In the genomic region with DNA sequence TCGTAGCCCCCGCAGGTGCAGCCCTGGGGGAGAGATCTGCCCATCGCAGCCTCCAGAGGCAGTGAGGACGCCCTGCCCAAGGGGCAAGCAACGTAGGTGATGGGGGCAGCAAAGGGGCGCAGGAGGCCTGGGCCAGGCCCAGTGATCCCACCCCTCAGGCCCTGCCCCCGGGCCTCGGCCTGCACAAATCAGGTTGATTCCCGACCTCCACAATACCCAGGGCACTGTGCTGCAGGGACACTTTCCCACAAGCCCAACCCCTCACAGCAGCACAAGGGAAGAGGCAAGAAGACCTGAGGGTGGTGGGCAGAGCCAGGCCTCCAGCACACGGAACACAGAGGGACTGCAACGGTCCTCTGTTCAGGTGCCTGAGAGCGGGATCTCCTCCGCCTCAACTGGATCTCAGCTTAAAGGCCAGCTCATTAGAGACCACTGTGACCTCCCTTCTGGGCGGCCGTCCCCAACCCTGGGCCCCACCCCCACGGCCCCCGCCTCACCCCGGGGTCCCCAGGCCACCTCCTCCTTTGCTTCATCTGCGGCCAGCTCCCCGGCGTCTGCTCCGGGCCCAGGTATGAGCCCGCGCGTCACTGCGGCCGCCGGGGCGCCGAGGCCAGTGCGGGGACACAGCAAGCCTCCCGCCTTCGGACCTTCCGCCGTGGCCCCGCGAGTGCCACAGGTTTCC, we compare ENCODE assay signal across 8 cellular contexts. TPM values are rescaled to one million over a fixed set of nuclear protein-coding genes. Genes with fewer than 3 reads are reported as not detected.
A peak's percentile ranks its signal among the peaks of the same experiment; 100 is the strongest.
DNase-seq lines count a peak whose midpoint lies in the region; ATAC-seq and TF ChIP-seq lines count a peak whose summit lies in the region.

No MANE protein-coding gene starts in this region.

- TF ChIP-seq EP300 in stomach (IDR thresholded peaks at IDR 0.05): no peak

- peak overlapping the region; percentile 84 for H4K5ac ChIP-seq in IMR-90 (ENCODE audit: low read depth, low read length)

- CTCF ChIA-PET in IMR-90 (lab: Yijun Ruan, JAX): interaction anchor here (1.1 kb wide), 1 partner anchor 33 kb away, joined by 5 read pairs; no protein-coding TSS in a partner anchor

- H3K4me1 ChIP-seq in IMR-90 (ENCODE audit: control insufficient read depth, insufficient read depth, low read length) (peaks cover 17% of the 10 kb centered on the region), adrenal gland (replicated peaks in 1 of 2) (peaks cover 32 to 38% of the 10 kb centered on the region in 2 donors), stomach (peaks cover 34 to 48% (median 44%) of the 10 kb centered on the region in 4 donors)

- 0 out of 2 replicates have a peak overlapping the region, but pooled peaks have one; percentile 43 for H3K56ac ChIP-seq in IMR-90 (ENCODE audit: extremely low read depth, insufficient read depth, low read length)

- peaks cover 10% of the 10 kb centered on the region; the same call in 1 of the 2 replicates for H3K9me1 ChIP-seq in IMR-90 (ENCODE audit: insufficient read depth, low read length)

- DNase-seq in GM06990 (ENCODE audit: extremely low read depth, insufficient read length) (peak; percentile 43), IMR-90 (no peak), adrenal gland (peak in 4 of 7 donors; percentile 39 to 68 (median 51)), iPS-NIHi11 (ENCODE audit: low spot score) (peak; percentile 52), stomach (no peak), Kasumi-1 (lab: John Stamatoyannopoulos, UW) (no peak), T-helper 9 cell (no peak)

- peak overlapping the region; percentile 90 for H2AK5ac ChIP-seq in IMR-90 (ENCODE audit: low read depth, low read length)

- no peaks in the 10 kb centered on the region for H3K27me3 ChIP-seq in GM06990 (replicated peaks; ENCODE audit: control insufficient read depth, insufficient read depth, low read length)
- H3K27me3 ChIP-seq in IMR-90 (ENCODE audit: control insufficient read depth, insufficient read depth, low read length): no peaks in the 10 kb centered on the region
- H3K27me3 ChIP-seq in adrenal gland: no peaks in the 10 kb centered on the region
- no peaks in the 10 kb centered on the region for H3K27me3 ChIP-seq in stomach

- no peak overlapping the region for H2BK15ac ChIP-seq in IMR-90 (ENCODE audit: low read depth, low read length)

- peak overlapping the region; percentile 32 to 87; a peak in 3 of 4 replicates for H4K8ac ChIP-seq in IMR-90 (ENCODE audit: low read depth in 2 of 2, low read length in 2 of 2)

- 25% methylated on average over 8 of the region's 37 CpGs; no CpG with 5 or more reads in 1 of the 2 experiments for WGBS in IMR-90 (ENCODE audit: extremely low coverage in 2 of 2, insufficient read length in 1 of 2), 2 experiments
- 7 to 26% (median 13%) methylated on average over 13 to 37 of the region's 37 CpGs for WGBS in adrenal gland, 4 donors
- 9 to 31% (median 12%) methylated on average over 9 to 37 of the region's 37 CpGs for WGBS in stomach, 5 donors

- TF ChIP-seq POLR2A in IMR-90 (IDR thresholded peaks at IDR 0.05; ENCODE audit: low read depth, low read length) (no peak), adrenal gland (IDR thresholded peaks at IDR 0.05) (no peak), stomach (IDR thresholded peaks at IDR 0.05) (no peak)

- H3K4me2 ChIP-seq in IMR-90 (ENCODE audit: low read depth, low read length): peak overlapping the region; percentile 100

- H3K9me3 ChIP-seq in IMR-90 (ENCODE audit: control insufficient read depth, insufficient read depth, low read length): no peaks in the 10 kb centered on the region
- H3K9me3 ChIP-seq in adrenal gland (replicated peaks in 1 of 3): no peaks in the 10 kb centered on the region
- no peaks in the 10 kb centered on the region for H3K9me3 ChIP-seq in stomach

- H3K14ac ChIP-seq in IMR-90 (replicated peaks; ENCODE audit: low read depth, low read length): peak overlapping the region; percentile 81

- H3K23ac ChIP-seq in IMR-90 (ENCODE audit: low read depth, low read length): peak overlapping the region; percentile 89

- TF ChIP-seq CTCF in GM06990 (IDR thresholded peaks at IDR 0.05; ENCODE audit: insufficient read depth, low read length, poor library complexity, severe bottlenecking) (no peak), IMR-90 (conservative IDR thresholded peaks at IDR 0.05; ENCODE audit: low read depth, low read length) (no peak), adrenal gland (IDR thresholded peaks at IDR 0.05) (no peak), stomach (IDR thresholded peaks at IDR 0.05) (no peak)

- H3K18ac ChIP-seq in IMR-90 (ENCODE audit: low read depth, low read length): no peak overlapping the region

- POLR2A ChIA-PET in IMR-90 (lab: Charles Lee; ENCODE audit: unreplicated experiment): interaction anchor here (0.5 kb wide), 1 partner anchor 15 kb away, joined by 3 read pairs; no protein-coding TSS in a partner anchor

- H4K91ac ChIP-seq in IMR-90 (ENCODE audit: insufficient read depth, low read depth, low read length): peak overlapping the region; percentile 77

- H3K36me3 ChIP-seq in GM06990 (ENCODE audit: control insufficient read depth, insufficient read depth, low read length): no peaks in the 10 kb centered on the region; the same call in 1 of the 2 replicates
- H3K36me3 ChIP-seq in IMR-90 (ENCODE audit: control insufficient read depth, insufficient read depth, low read length): peaks cover 2% of the 10 kb centered on the region; the same call in 1 of the 2 replicates
- no peaks in the 10 kb centered on the region for H3K36me3 ChIP-seq in adrenal gland (replicated peaks in 1 of 2)
- no peaks in the 10 kb centered on the region for H3K36me3 ChIP-seq in stomach

- dilution Hi-C loops in IMR-90 (cut with HindIII; ENCODE audit: low sequenced_read_pairs, unreplicated experiment): no loop called here

- H4K20me1 ChIP-seq in IMR-90 (ENCODE audit: insufficient read depth, low read length): peaks cover 48% of the 10 kb centered on the region

- H2AK9ac ChIP-seq in IMR-90 (replicated peaks; ENCODE audit: low read depth, low read length, poor library complexity): peak overlapping the region; percentile 97

- H2BK120ac ChIP-seq in IMR-90 (ENCODE audit: low read depth, low read length): no peak overlapping the region

- in situ Hi-C loops in IMR-90 (cut with MboI; ENCODE audit: low sequenced_read_pairs): loop anchor here (10.0 kb wide), 1 partner anchor 317 kb away; no protein-coding TSS in a partner anchor

- H3K4me3 ChIP-seq in GM06990 (replicated peaks; ENCODE audit: low read depth, low read length) (peak overlapping the region; percentile 86), IMR-90 (ENCODE audit: insufficient read depth, low read depth, low read length) (peak overlapping the region; percentile 82), adrenal gland (peak overlapping the region; percentile 77 to 95 (median 88)), stomach (peak overlapping the region; percentile 64 to 99 (median 95))

- H2AFZ ChIP-seq in IMR-90 (replicated peaks; ENCODE audit: low read length, poor library complexity): peak overlapping the region; percentile 94

- H3K79me1 ChIP-seq in IMR-90 (ENCODE audit: low read depth in 1 of 2, low read length in 2 of 2): peaks cover 3 to 32% of the 10 kb centered on the region in 2 experiments; a peak in 2 of 4 replicates

- ATAC-seq in GM21526 (IDR thresholded peaks at IDR 0.05; ENCODE audit: low FRiP score, unreplicated experiment) (peak; percentile 13), IMR-90 (ENCODE audit: low read depth) (peak; percentile 8)

- no peak overlapping the region for H2BK20ac ChIP-seq in IMR-90 (ENCODE audit: low read depth, low read length)

- BruUV-seq in IMR-90 (replicated peaks; lab: Mats Ljungman, UMichigan): no TSS peak

- peak overlapping the region; percentile 80 for H2BK5ac ChIP-seq in IMR-90 (ENCODE audit: low read depth, low read length, poor library complexity, severe bottlenecking)

- peak overlapping the region; percentile 97 for H3K9ac ChIP-seq in IMR-90 (ENCODE audit: low read depth, low read length)

- H3K4ac ChIP-seq in IMR-90 (ENCODE audit: low read depth, low read length): peak overlapping the region; percentile 83

- no peak for TF ChIP-seq RAD21 in IMR-90 (IDR thresholded peaks at IDR 0.05; ENCODE audit: low read length)

- intact Hi-C loops in IMR-90 (cut with micrococcal nuclease): loop anchor here (5.0 to 10.0 kb wide), 4 partner anchors 84 to 597 kb away; partner anchors contain the start of gene WNT9A
- intact Hi-C loops in adrenal gland (cut with DNase I): loop anchor here in 1 of 2 donors (10.0 kb wide), 1 partner anchor 347 kb away; the partner anchor contains the start of genes JMJD4 and SNAP47
- intact Hi-C loops in stomach (cut with DNase I; ENCODE audit: low total_unique reads): no loop called here

- H3K27ac ChIP-seq in IMR-90 (ENCODE audit: insufficient read depth, low read length) (peak overlapping the region; percentile 66), adrenal gland (peak overlapping the region in 4 of 5 donors; percentile 100), stomach (peak overlapping the region; percentile 82 to 100 (median 99))

RNA-seq across cellular contexts. Expression of gene ARF1, which starts 0.8 kb away (rescaled TPM):
- 306 and 330 TPM in 2 replicates for total RNA-seq in IMR-90 (2012; rRNA removed)
- polyA plus RNA-seq in IMR-90 (2012; rRNA removed): 1,099 and 1,100 TPM in 2 replicates
- polyA plus RNA-seq in IMR-90 (2012; cell fraction: cytosol; rRNA removed): 570 and 893 TPM in 2 replicates
- 435 and 685 TPM in 2 replicates for polyA plus RNA-seq in IMR-90 (2012; cell fraction: nucleus; rRNA removed; ENCODE audit: low replicate concordance)
- total RNA-seq in adrenal gland: 100 to 1,000 TPM; 345 to 611 (median 381) TPM
- polyA plus RNA-seq in adrenal gland: 100 to 1,000 TPM; 274 to 510 (median 384) TPM
- 100 to 1,000 TPM; 111 to 289 (median 131) TPM for total RNA-seq in stomach
- polyA plus RNA-seq in stomach: 100 to 1,000 TPM; 230 to 310 (median 271) TPM

RNA-seq across cellular contexts. Expression of gene C1orf35, which starts 21.4 kb away (rescaled TPM):
- total RNA-seq in IMR-90 (2012; rRNA removed) (4.3 and 4.7 TPM in 2 replicates), adrenal gland (10 to 100 TPM in 6 of 8 donors, 1 to 10 TPM in 2; 8.0 to 24.8 (median 15.4) TPM), stomach (10 to 100 TPM in 2 of 5 donors, 1 to 10 TPM in 2, under 1 TPM in 1; 0.58 to 94.7 (median 5.0) TPM)
- polyA plus RNA-seq in IMR-90 (2012; rRNA removed) (13.0 and 15.4 TPM in 2 replicates), adrenal gland (10 to 100 TPM in 2 of 3 donors, 1 to 10 TPM in 1; 5.0 to 42.0 (median 36.0) TPM), stomach (10 to 100 TPM; 12.8 to 30.5 (median 20.0) TPM)
- polyA plus RNA-seq in IMR-90 (2012; cell fraction: cytosol; rRNA removed): 20.6 and 27.3 TPM in 2 replicates
- 46.8 and 78.0 TPM in 2 replicates for polyA plus RNA-seq in IMR-90 (2012; cell fraction: nucleus; rRNA removed; ENCODE audit: low replicate concordance)

RNA-seq across cellular contexts. Expression of gene MRPL55, which starts 27.4 kb away (rescaled TPM):
- total RNA-seq in IMR-90 (2012; rRNA removed) (48.9 TPM in 2 replicates), adrenal gland (100 to 1,000 TPM in 2 of 8 donors, 10 to 100 TPM in 6; 56.4 to 120 (median 70.8) TPM), stomach (100 to 1,000 TPM in 1 of 5 donors, 10 to 100 TPM in 4; 18.7 to 101 (median 77.4) TPM)
- polyA plus RNA-seq in IMR-90 (2012; rRNA removed) (95.4 and 121 TPM in 2 replicates), adrenal gland (100 to 1,000 TPM in 2 of 3 donors, 10 to 100 TPM in 1; 25.1 to 309 (median 303) TPM), stomach (100 to 1,000 TPM; 136 to 158 (median 156) TPM)
- 115 and 152 TPM in 2 replicates for polyA plus RNA-seq in IMR-90 (2012; cell fraction: cytosol; rRNA removed)
- polyA plus RNA-seq in IMR-90 (2012; cell fraction: nucleus; rRNA removed; ENCODE audit: low replicate concordance): 146 and 244 TPM in 2 replicates

RNA-seq across cellular contexts. Expression of gene GUK1, which starts 58.4 kb away (rescaled TPM):
- total RNA-seq in IMR-90 (2012; rRNA removed): 465 and 524 TPM in 2 replicates
- polyA plus RNA-seq in IMR-90 (2012; rRNA removed): 548 and 630 TPM in 2 replicates
- 522 and 1,067 TPM in 2 replicates for polyA plus RNA-seq in IMR-90 (2012; cell fraction: cytosol; rRNA removed)
- polyA plus RNA-seq in IMR-90 (2012; cell fraction: nucleus; rRNA removed; ENCODE audit: low replicate concordance): 571 and 1,090 TPM in 2 replicates
- 100 to 1,000 TPM; 162 to 427 (median 236) TPM for total RNA-seq in adrenal gland
- 100 to 1,000 TPM in 2 of 3 donors, 10 to 100 TPM in 1; 42.3 to 414 (median 388) TPM for polyA plus RNA-seq in adrenal gland
- total RNA-seq in stomach: 100 to 1,000 TPM; 179 to 326 (median 230) TPM
- 100 to 1,000 TPM; 457 to 613 (median 592) TPM for polyA plus RNA-seq in stomach

Comparison
In these comparisons a context has a peak if more than half of its experiments do, and no peak if none do; other contexts are left out.
1. DNase-seq: peak in GM06990 (single experiment), adrenal gland (4 of 7) and iPS-NIHi11 (single experiment); none in IMR-90 (single experiment), stomach (single experiment), Kasumi-1 (0 of 2) and T-helper 9 cell (single experiment).
2. Peak in every context shown above with its lines, with median percentiles within 50 percentile points of each other: H3K4me3 ChIP-seq and H3K27ac ChIP-seq.